ENCODE assay signal across 29 cellular contexts in the genomic region with DNA sequence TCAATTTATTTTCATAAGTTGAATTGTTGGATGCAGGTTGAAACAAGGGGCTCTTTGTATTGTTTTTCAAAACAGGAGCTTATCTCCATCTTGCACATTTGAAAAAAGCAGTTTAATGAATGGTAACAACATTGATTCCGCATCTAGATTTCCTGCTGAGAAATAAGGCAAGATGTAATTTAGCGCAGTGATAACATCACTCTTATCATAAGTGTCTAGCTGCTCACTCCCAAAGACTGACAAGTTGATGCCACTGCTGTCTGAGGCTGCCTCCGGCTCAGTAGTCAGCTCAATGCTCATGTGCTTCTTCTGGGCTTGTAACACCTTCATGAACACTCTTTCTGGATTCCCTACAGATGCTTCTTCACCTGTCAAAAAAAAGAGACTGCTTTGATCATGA.
"Had no signal": no experiment of that assay in that cellular context is flagged by ENCODE, and none has a peak within 500 bp of the region (broad histone marks: within the 10 kb centered on the region; RNA-seq: fewer than 3 reads in every experiment).

No MANE protein-coding gene starts in this region.

- H3K9me3 ChIP-seq: Peyer's patch had no signal

- H3K4me3 Mint-ChIP-seq: activated CD4-positive, alpha-beta T cell treated with anti-CD3 and anti-CD28 coated beads, Interleukin-2, amount 10 ng/mL, durations not matched to agents 24 days and 14 days; activated naive CD8-positive, alpha-beta T cell treated with anti-CD3 and anti-CD28 coated beads for 36 hours; activated T-cell treated with anti-CD3 and anti-CD28 coated beads, Interleukin-2, amount 50 U/mL, for 4 hours; activated T-helper 1 cell treated with anti-CD3 and anti-CD28 coated beads, Interleukin-12 subunit alpha, Interleukin-12 subunit beta, Interleukin-2, Interleukin-4 antibody, amounts not matched to agents 30 ng/mL and 10 ng/mL and 1 ng/mL, durations not matched to agents 14 hours and 24 hours and 36 hours; T-helper 1 cell treated with Interleukin-12 subunit alpha and Interleukin-12 subunit beta and Interleukin-4 antibody, amounts not matched to agents 30 μg/mL and 1 μg/mL, for 36 hours; T-helper 2 cell treated with Interferon-gamma antibody and Interleukin-4, amounts not matched to agents 5 μg/mL and 100 μg/mL, for 36 hours had no signal

- H3K27ac Mint-ChIP-seq: activated CD4-positive, alpha-beta T cell treated with anti-CD3 and anti-CD28 coated beads, Interleukin-2, amount 10 ng/mL, durations not matched to agents 24 days and 14 days; activated naive CD8-positive, alpha-beta T cell treated with anti-CD3 and anti-CD28 coated beads for 36 hours; activated T-helper 1 cell treated with anti-CD3 and anti-CD28 coated beads, Interleukin-12 subunit alpha, Interleukin-12 subunit beta, Interleukin-2, Interleukin-4 antibody, amounts not matched to agents 30 ng/mL and 10 ng/mL and 1 ng/mL, durations not matched to agents 14 hours and 24 hours and 36 hours; T-helper 1 cell treated with Interleukin-12 subunit alpha and Interleukin-12 subunit beta and Interleukin-4 antibody, amounts not matched to agents 30 μg/mL and 1 μg/mL, for 36 hours; T-helper 2 cell treated with Interferon-gamma antibody and Interleukin-4, amounts not matched to agents 5 μg/mL and 100 μg/mL, for 36 hours had no signal

- H3K4me1 ChIP-seq: Peyer's patch had no signal

- H3K4me3 ChIP-seq: Peyer's patch had no signal

- ATAC-seq: activated T-cell treated with anti-CD3 and anti-CD28 coated beads, Interleukin-2, amount 50 U/mL, for 4 hours had no signal

- H3K9ac ChIP-seq: KMS-11 had no signal

- H3K27me3 Mint-ChIP-seq: activated CD4-positive, alpha-beta T cell treated with anti-CD3 and anti-CD28 coated beads, Interleukin-2, amount 10 ng/mL, durations not matched to agents 24 days and 14 days; activated naive CD8-positive, alpha-beta T cell treated with anti-CD3 and anti-CD28 coated beads for 36 hours had no signal

- FAIRE-seq: TTC549 had no signal

- H3K9me3 Mint-ChIP-seq: activated CD4-positive, alpha-beta T cell treated with anti-CD3 and anti-CD28 coated beads, Interleukin-2, amount 10 ng/mL, durations not matched to agents 24 days and 14 days; activated naive CD8-positive, alpha-beta T cell treated with anti-CD3 and anti-CD28 coated beads for 36 hours; activated T-cell treated with anti-CD3 and anti-CD28 coated beads, Interleukin-2, amount 50 U/mL, for 4 hours had no signal

- H3K27me3 ChIP-seq: brain microvascular endothelial cell, Peyer's patch had no signal

- H3K27ac ChIP-seq: brain microvascular endothelial cell, KMS-11, Peyer's patch had no signal

- H3K36me3 ChIP-seq: brain microvascular endothelial cell had no signal

- H3K4me2 ChIP-seq: KMS-11 had no signal

- DNase-seq: activated CD4-positive, alpha-beta T cell treated with anti-CD3 and anti-CD28 coated beads, Interleukin-2, amount 10 ng/mL, durations not matched to agents 24 days and 14 days; activated CD4-positive, alpha-beta T cell treated with anti-CD3 and anti-CD28 coated beads, Interleukin-2, amount 50 U/mL, for 4 hours; activated CD8-positive, alpha-beta memory T cell treated with anti-CD3 and anti-CD28 coated beads, Interleukin-2, amount 50 U/mL, for 4 hours; activated effector memory CD4-positive, alpha-beta T cell treated with Interleukin-2 at 50 U/mL for 16 hours; activated naive CD4-positive, alpha-beta T cell; activated naive CD4-positive, alpha-beta T cell treated with anti-CD3 and anti-CD28 coated beads, Interleukin-2, amount 50 U/mL, for 16 hours; activated naive CD8-positive, alpha-beta T cell treated with anti-CD3 and anti-CD28 coated beads for 36 hours; activated T-cell treated with anti-CD3 and anti-CD28 coated beads for 4 hours; activated T-cell treated with anti-CD3 and anti-CD28 coated beads, Interleukin-2, amount 50 U/mL, for 4 hours; amniotic stem cell; aorta; brain microvascular endothelial cell; central memory CD4-positive, alpha-beta T cell; MM.1S; MV-4-11; NCI-H1092; NCI-H1436 treated with DMSO at 0.1 percent for 48 hours; NCI-H2029; NCI-H2171 treated with DMSO at 0.1 percent for 48 hours; NCI-H345; NCI-H524 treated with DMSO at 0.1 percent for 48 hours; Peyer's patch; RPMI8226; SIG-M5 had no signal
